ENCODE assay signal across 8 cellular contexts in the genomic region with DNA sequence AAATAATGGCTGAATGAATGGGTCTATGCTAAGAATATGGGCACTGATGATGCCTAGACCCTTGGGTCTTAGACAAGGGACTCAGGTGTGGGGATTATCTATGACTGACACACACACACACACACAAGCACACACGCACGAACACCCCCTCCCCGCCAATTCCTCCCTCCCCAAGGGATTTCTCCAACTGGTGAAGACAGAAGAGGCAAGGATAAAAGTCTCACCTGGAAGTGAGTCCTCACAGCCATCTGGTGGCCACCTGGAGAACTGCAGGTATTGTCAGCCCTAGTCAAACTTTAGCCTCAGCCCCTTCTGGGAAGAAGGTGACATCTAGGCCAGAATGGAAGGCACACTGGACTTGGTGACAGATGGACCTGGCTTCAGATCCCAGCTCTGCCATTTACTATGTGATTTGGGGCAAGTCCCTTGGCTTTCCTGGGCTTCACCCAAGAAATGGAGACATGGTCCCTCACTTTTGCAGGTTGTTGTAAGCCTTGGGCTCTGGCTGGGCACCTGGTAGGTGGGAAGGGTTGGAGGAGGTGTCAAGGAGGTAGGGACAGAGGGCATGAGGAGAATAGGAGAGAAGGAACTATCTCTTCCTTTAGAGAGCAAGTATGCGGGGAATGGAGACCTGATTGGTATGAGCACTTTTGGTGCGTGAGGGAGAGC. TPM values are rescaled to one million over a fixed set of nuclear protein-coding genes. Genes with fewer than 3 reads are reported as not detected.
DNase-seq lines count a peak whose midpoint lies in the region; ATAC-seq and TF ChIP-seq lines count a peak whose summit lies in the region.

No MANE protein-coding gene starts in this region.

- no peaks in the 10 kb centered on the region for H3K36me3 Mint-ChIP-seq in activated CD8-positive, alpha-beta memory T cell treated with anti-CD3 and anti-CD28 coated beads, Interleukin-2, amount 10 ng/mL, durations not matched to agents 7 days and 5 days

- ATAC-seq in activated CD8-positive, alpha-beta memory T cell treated with anti-CD3 and anti-CD28 coated beads, Interleukin-2, amount 10 ng/mL, durations not matched to agents 7 days and 5 days = no peak
- ATAC-seq in GM21576 (IDR thresholded peaks at IDR 0.05; ENCODE audit: unreplicated experiment) = no peak

- 39 to 100% methylated on average over 1 to 5 of the region's 5 CpGs for WGBS in transverse colon (ENCODE audit: low coverage in 1 of 2), 2 donors

- H3K27me3 Mint-ChIP-seq in activated CD8-positive, alpha-beta memory T cell treated with anti-CD3 and anti-CD28 coated beads, Interleukin-2, amount 10 ng/mL, durations not matched to agents 7 days and 5 days = peaks cover 25% of the 10 kb centered on the region

- DNase-seq in A172 (ENCODE audit: low spot score) (peak; percentile 51), NCI-H69 (lab: John Stamatoyannopoulos, UW) (peak; percentile 74), epithelial cell of esophagus (ENCODE audit: low read depth) (peak; percentile 73), transverse colon (peak; percentile 85)
- peak; percentile 83 for DNase-seq in activated CD8-positive, alpha-beta memory T cell treated with anti-CD3 and anti-CD28 coated beads, Interleukin-2, amount 10 ng/mL, durations not matched to agents 7 days and 5 days

- no peak for TF ChIP-seq POLR2A in transverse colon (IDR thresholded peaks at IDR 0.05)

- intact Hi-C loops in transverse colon (cut with DNase I; ENCODE audit: low total_unique reads) = no loop called here

- H3K27ac Mint-ChIP-seq in activated CD8-positive, alpha-beta memory T cell treated with anti-CD3 and anti-CD28 coated beads, Interleukin-2, amount 10 ng/mL, durations not matched to agents 7 days and 5 days = no peak overlapping the region

- peaks cover 42% of the 10 kb centered on the region for H3K27me3 ChIP-seq in neutrophil
- peaks cover 7% of the 10 kb centered on the region for H3K27me3 ChIP-seq in transverse colon

- TF ChIP-seq EP300 in transverse colon (IDR thresholded peaks at IDR 0.05; ENCODE audit: low read depth) = no peak

- peaks cover 8% of the 10 kb centered on the region for H3K4me1 Mint-ChIP-seq in activated CD8-positive, alpha-beta memory T cell treated with anti-CD3 and anti-CD28 coated beads, Interleukin-2, amount 10 ng/mL, durations not matched to agents 7 days and 5 days

- no peak overlapping the region for H3K4me3 Mint-ChIP-seq in activated CD8-positive, alpha-beta memory T cell treated with anti-CD3 and anti-CD28 coated beads, Interleukin-2, amount 10 ng/mL, durations not matched to agents 7 days and 5 days

- CTCF ChIA-PET in activated CD8-positive, alpha-beta memory T cell treated with anti-CD3 and anti-CD28 coated beads, Interleukin-2, amount 10 ng/mL, durations not matched to agents 7 days and 5 days (lab: Charles Lee) = interaction anchor here (0.7 to 11.7 kb wide), 22 partner anchors 10 to 344 kb away, joined by 3 to 260 read pairs (median 4); partner anchors contain the start of genes FCN3, MAP3K6 and SYTL1

- H3K4me1 ChIP-seq in neutrophil (ENCODE audit: control insufficient read depth in 1 of 2, insufficient read depth in 1 of 2, low read depth in 1 of 2, low read length in 1 of 2) (peaks cover 14 to 18% of the 10 kb centered on the region in 2 experiments), transverse colon (peaks cover 16 to 20% (median 18%) of the 10 kb centered on the region in 4 donors)

- TF ChIP-seq CTCF in GM12873 (IDR thresholded peaks at IDR 0.05; ENCODE audit: insufficient read depth, low read depth, low read length, missing control alignments) (peak; percentile 97), epithelial cell of esophagus (IDR thresholded peaks at IDR 0.05; ENCODE audit: insufficient read depth, low read depth, low read length, missing control alignments) (peak; percentile 98), neutrophil (IDR thresholded peaks at IDR 0.05) (peak; percentile 96), transverse colon (IDR thresholded peaks at IDR 0.05) (peak; percentile 84 to 95 (median 91))

- H3K27ac ChIP-seq in neutrophil (no peak overlapping the region), transverse colon (no peak overlapping the region)

- no peak overlapping the region for H3K4me3 ChIP-seq in epithelial cell of esophagus (ENCODE audit: low read length)
- H3K4me3 ChIP-seq in neutrophil (ENCODE audit: low read depth in 1 of 2, low read length in 1 of 2) = no peak overlapping the region
- no peak overlapping the region for H3K4me3 ChIP-seq in transverse colon

- H3K9me3 ChIP-seq in neutrophil = no peaks in the 10 kb centered on the region
- H3K9me3 ChIP-seq in transverse colon = no peaks in the 10 kb centered on the region

- H3K36me3 ChIP-seq in neutrophil (no peaks in the 10 kb centered on the region), transverse colon (no peaks in the 10 kb centered on the region)

- no peaks in the 10 kb centered on the region for H3K9me3 Mint-ChIP-seq in activated CD8-positive, alpha-beta memory T cell treated with anti-CD3 and anti-CD28 coated beads, Interleukin-2, amount 10 ng/mL, durations not matched to agents 7 days and 5 days (ENCODE audit: low read depth)

- in situ Hi-C loops in transverse colon (cut with MboI; ENCODE audit: low pct_ligation_motif_present in 1 of 4, low pct_unique_long_range_greater_than_20kb in 1 of 4, low sequenced_read_pairs in 3 of 4) = loop anchor here in 1 of 4 donors (5.0 kb wide), 1 partner anchor 86 kb away; no protein-coding TSS in a partner anchor

RNA-seq across cellular contexts. Expression of gene GPR3, which starts 4.0 kb away (rescaled TPM):
- 0.05 and 0.50 TPM in 2 replicates for total RNA-seq in A172 (2014; rRNA removed; shearing (Covaris generic))
- total RNA-seq in activated CD8-positive, alpha-beta memory T cell treated with anti-CD3 and anti-CD28 coated beads, Interleukin-2, amount 10 ng/mL, durations not matched to agents 7 days and 5 days = under 1 TPM; 0.44 to 0.49 TPM
- total RNA-seq in transverse colon = not detected

RNA-seq across cellular contexts. Expression of gene CD164L2, which starts 5.3 kb away (rescaled TPM):
- total RNA-seq in A172 (2014; rRNA removed; shearing (Covaris generic)) = not detected in 2 replicates
- not detected for total RNA-seq in activated CD8-positive, alpha-beta memory T cell treated with anti-CD3 and anti-CD28 coated beads, Interleukin-2, amount 10 ng/mL, durations not matched to agents 7 days and 5 days
- not detected for total RNA-seq in transverse colon

RNA-seq across cellular contexts. Expression of gene FCN3, which starts 13.8 kb away (rescaled TPM):
- not detected in 2 replicates for total RNA-seq in A172 (2014; rRNA removed; shearing (Covaris generic))
- total RNA-seq in activated CD8-positive, alpha-beta memory T cell treated with anti-CD3 and anti-CD28 coated beads, Interleukin-2, amount 10 ng/mL, durations not matched to agents 7 days and 5 days = not detected
- 1 to 10 TPM in 2 of 4 donors, not detected in 2; 1.2 to 1.9 TPM for total RNA-seq in transverse colon

RNA-seq across cellular contexts. Expression of gene MAP3K6, which starts 21.7 kb away (rescaled TPM):
- 7.1 and 13.2 TPM in 2 replicates for total RNA-seq in A172 (2014; rRNA removed; shearing (Covaris generic))
- total RNA-seq in activated CD8-positive, alpha-beta memory T cell treated with anti-CD3 and anti-CD28 coated beads, Interleukin-2, amount 10 ng/mL, durations not matched to agents 7 days and 5 days = 10 to 100 TPM in 1 of 2 experiments, 1 to 10 TPM in 1; 7.4 to 10.6 TPM
- 10 to 100 TPM; 13.5 to 35.5 (median 24.4) TPM for total RNA-seq in transverse colon

RNA-seq across cellular contexts. Expression of gene SYTL1, which starts 46.6 kb away (rescaled TPM):
- 1.8 and 3.5 TPM in 2 replicates for total RNA-seq in A172 (2014; rRNA removed; shearing (Covaris generic))
- 10 to 100 TPM; 60.7 to 85.3 TPM for total RNA-seq in activated CD8-positive, alpha-beta memory T cell treated with anti-CD3 and anti-CD28 coated beads, Interleukin-2, amount 10 ng/mL, durations not matched to agents 7 days and 5 days
- total RNA-seq in transverse colon = 1 to 10 TPM; 5.2 to 9.2 (median 6.9) TPM
